ENCODE assay signal across 15 cellular contexts in genomic region chrX:140507982-140508305, GRCh38. TPM values are rescaled to one million over a fixed set of nuclear protein-coding genes. Genes with fewer than 3 reads are reported as not detected.
DNase-seq lines count a peak whose midpoint lies in the region; TF ChIP-seq lines count a peak whose summit lies in the region.
"Had no signal": no experiment of that assay in that cellular context is flagged by ENCODE, and none has a peak within 500 bp of the region (broad histone marks: within the 10 kb centered on the region; RNA-seq: fewer than 3 reads in every experiment).

No MANE protein-coding gene starts in this region.

- no peak overlapping the region for H2BK5ac ChIP-seq in mesendoderm (ENCODE audit: low read length)

- peaks cover 45% of the 10 kb centered on the region for H3K27me3 Mint-ChIP-seq in activated naive CD4-positive, alpha-beta T cell treated with anti-CD3 and anti-CD28 coated beads for 36 hours (ENCODE audit: low read depth)

- H3K9ac ChIP-seq in HUES64 (ENCODE audit: low read depth, low read length) (no peak overlapping the region), mesendoderm (ENCODE audit: low read length) (no peak overlapping the region)

- H3K23ac ChIP-seq in mesendoderm (ENCODE audit: low read length): no peak overlapping the region

- H3K56ac ChIP-seq in mesendoderm (ENCODE audit: low read length): peak overlapping the region; percentile 25

- H3K18ac ChIP-seq in mesendoderm (ENCODE audit: low read length): no peak overlapping the region

- no peak overlapping the region for H3K27ac Mint-ChIP-seq in activated naive CD4-positive, alpha-beta T cell treated with anti-CD3 and anti-CD28 coated beads for 36 hours
- H3K27ac Mint-ChIP-seq: activated naive CD8-positive, alpha-beta T cell treated with anti-CD3 and anti-CD28 coated beads, Interleukin-2, amount 10 ng/mL, durations not matched to agents 7 days and 5 days had no signal

- H3K4me2 ChIP-seq in mesendoderm (ENCODE audit: low read length): peak overlapping the region; percentile 9

- no peaks in the 10 kb centered on the region for H3K9me3 Mint-ChIP-seq in activated naive CD4-positive, alpha-beta T cell treated with anti-CD3 and anti-CD28 coated beads for 36 hours
- H3K9me3 Mint-ChIP-seq: activated naive CD8-positive, alpha-beta T cell treated with anti-CD3 and anti-CD28 coated beads, Interleukin-2, amount 10 ng/mL, durations not matched to agents 7 days and 5 days had no signal

- WGBS in HUES64: 1% methylated on average over 23 of the region's 23 CpGs
- WGBS in ectodermal cell, 2 experiments: 1% methylated on average over 23 of the region's 23 CpGs
- no CpG with 5 or more reads among the region's 23 CpGs for WGBS in mesendoderm (ENCODE audit: extremely low coverage, insufficient coverage, low lambda C conversion rate)

- H4K5ac ChIP-seq in mesendoderm (ENCODE audit: low read length): no peak overlapping the region

- no peak overlapping the region for H2BK15ac ChIP-seq in mesendoderm (replicated peaks; ENCODE audit: low read depth)

- CTCF ChIA-PET in activated naive CD4-positive, alpha-beta T cell treated with anti-CD3 and anti-CD28 coated beads for 36 hours (lab: Charles Lee): no interaction called here

- no peaks in the 10 kb centered on the region for H3K79me1 ChIP-seq in mesendoderm (ENCODE audit: low read length)

- H3K4me1 ChIP-seq in HUES64 (ENCODE audit: insufficient read depth, low read length) (0 out of 2 replicates have a peak, but pooled peaks cover 6% of the 10 kb centered on the region), ectodermal cell (ENCODE audit: control insufficient read depth, insufficient read depth, low read length) (no peaks in the 10 kb centered on the region), mesendoderm (ENCODE audit: control insufficient read depth, low read depth, low read length) (no peaks in the 10 kb centered on the region)

- peak; percentile 88 for DNase-seq in mesendoderm
- DNase-seq in LoVo (ENCODE audit: low spot score): no peak
- no peak for DNase-seq in activated naive CD4-positive, alpha-beta T cell treated with anti-CD3 and anti-CD28 coated beads for 36 hours
- no peak for DNase-seq in WERI-Rb-1
- DNase-seq in ureter (ENCODE audit: low spot score): no peak
- DNase-seq: activated naive CD8-positive, alpha-beta T cell treated with anti-CD3 and anti-CD28 coated beads, Interleukin-2, amount 10 ng/mL, durations not matched to agents 7 days and 5 days; dermis blood vessel endothelial cell; NCI-H1436; tibial artery had no signal

- no peak overlapping the region for H3K4ac ChIP-seq in mesendoderm (ENCODE audit: low read depth, low read length)

- H3K36me3 ChIP-seq in HUES64 (ENCODE audit: insufficient read depth, low read length) (no peaks in the 10 kb centered on the region), ectodermal cell (ENCODE audit: control insufficient read depth, insufficient read depth, low read length) (no peaks in the 10 kb centered on the region), mesendoderm (ENCODE audit: control insufficient read depth, insufficient read depth, low read length) (no peaks in the 10 kb centered on the region), WERI-Rb-1 (no peaks in the 10 kb centered on the region)
- H3K36me3 ChIP-seq: tibial artery had no signal

- peaks cover 93% of the 10 kb centered on the region for H3K27me3 ChIP-seq in HUES64 (ENCODE audit: insufficient read depth, low read length)
- H3K27me3 ChIP-seq in ectodermal cell (ENCODE audit: control insufficient read depth, insufficient read depth, low read length, poor library complexity, severe bottlenecking): peaks cover 89% of the 10 kb centered on the region
- H3K27me3 ChIP-seq in mesendoderm (ENCODE audit: insufficient read depth, low read length, poor library complexity): peaks cover 30% of the 10 kb centered on the region
- H3K27me3 ChIP-seq in WERI-Rb-1 (ENCODE audit: insufficient read depth, low read depth, severe bottlenecking): peaks cover 83% of the 10 kb centered on the region

- H3K4me3 Mint-ChIP-seq in activated naive CD4-positive, alpha-beta T cell treated with anti-CD3 and anti-CD28 coated beads for 36 hours: no peak overlapping the region
- H3K4me3 Mint-ChIP-seq: activated naive CD8-positive, alpha-beta T cell treated with anti-CD3 and anti-CD28 coated beads, Interleukin-2, amount 10 ng/mL, durations not matched to agents 7 days and 5 days had no signal

- intact Hi-C loops in activated naive CD4-positive, alpha-beta T cell treated with anti-CD3 and anti-CD28 coated beads for 36 hours (cut with micrococcal nuclease): no loop called here

- H2AK5ac ChIP-seq in mesendoderm (ENCODE audit: low read length): no peak overlapping the region

- no peak overlapping the region for H4K8ac ChIP-seq in mesendoderm (ENCODE audit: low read depth, low read length)

- peaks cover 8% of the 10 kb centered on the region for H3K4me1 Mint-ChIP-seq in activated naive CD4-positive, alpha-beta T cell treated with anti-CD3 and anti-CD28 coated beads for 36 hours (ENCODE audit: low read depth)

- TF ChIP-seq CTCF in 22Rv1 (IDR thresholded peaks at IDR 0.05) (peak; percentile 61), WERI-Rb-1 (IDR thresholded peaks at IDR 0.05; ENCODE audit: low read depth, low read length) (no peak)

- H3K9me3 ChIP-seq in HUES64 (ENCODE audit: insufficient read depth, low read depth, low read length) (no peaks in the 10 kb centered on the region), ectodermal cell (ENCODE audit: control insufficient read depth, low read length) (no peaks in the 10 kb centered on the region), WERI-Rb-1 (ENCODE audit: severe bottlenecking) (peaks cover 8% of the 10 kb centered on the region)

- no peaks in the 10 kb centered on the region for H3K36me3 Mint-ChIP-seq in activated naive CD4-positive, alpha-beta T cell treated with anti-CD3 and anti-CD28 coated beads for 36 hours (ENCODE audit: low read depth)
- H3K36me3 Mint-ChIP-seq: activated naive CD8-positive, alpha-beta T cell treated with anti-CD3 and anti-CD28 coated beads, Interleukin-2, amount 10 ng/mL, durations not matched to agents 7 days and 5 days had no signal

- H2BK120ac ChIP-seq in mesendoderm (ENCODE audit: low read depth, low read length): no peak overlapping the region

- H3K79me2 ChIP-seq in mesendoderm (ENCODE audit: control insufficient read depth, insufficient read depth, low read length): no peaks in the 10 kb centered on the region

- H3K4me3 ChIP-seq in HUES64 (ENCODE audit: low read length): peak overlapping the region; percentile 58
- H3K4me3 ChIP-seq in ectodermal cell (ENCODE audit: insufficient read depth, low read depth, low read length): peak overlapping the region; percentile 27
- H3K4me3 ChIP-seq in mesendoderm (ENCODE audit: low read length): no peak overlapping the region
- H3K4me3 ChIP-seq in WERI-Rb-1 (ENCODE audit: low read depth, low read length): no peak overlapping the region
- H3K4me3 ChIP-seq: tibial artery had no signal

- H3K27ac ChIP-seq in 22Rv1 (no peak overlapping the region), HUES64 (ENCODE audit: low read depth, low read length) (no peak overlapping the region), ectodermal cell (ENCODE audit: insufficient read depth, low read depth, low read length, poor library complexity, severe bottlenecking) (no peak overlapping the region), mesendoderm (ENCODE audit: low read depth, low read length) (no peak overlapping the region), WERI-Rb-1 (no peak overlapping the region)
- H3K27ac ChIP-seq: tibial artery had no signal

RNA-seq across cellular contexts. Expression of gene SOX3, which starts 3.1 kb away (rescaled TPM):
- 14.1 TPM for polyA plus RNA-seq in HUES64 (2013, experiment 1 of 2)
- 20.2 TPM for polyA plus RNA-seq in HUES64 (2013, experiment 2 of 2)
- 20.5 TPM for polyA plus RNA-seq in ectodermal cell (2013, experiment 1 of 4)
- polyA plus RNA-seq in ectodermal cell (2013, experiment 2 of 4): 21.8 TPM
- polyA plus RNA-seq in ectodermal cell (2013, experiment 3 of 4): 34.2 TPM
- polyA plus RNA-seq in ectodermal cell (2013, experiment 4 of 4): 36.2 TPM
- 6.6 TPM for polyA plus RNA-seq in mesendoderm (2013, experiment 1 of 2)
- polyA plus RNA-seq in mesendoderm (2013, experiment 2 of 2): 7.7 TPM
- total RNA-seq in activated naive CD4-positive, alpha-beta T cell treated with anti-CD3 and anti-CD28 coated beads for 36 hours: not detected
- total RNA-seq in ureter: not detected
- total RNA-seq: activated naive CD8-positive, alpha-beta T cell treated with anti-CD3 and anti-CD28 coated beads, Interleukin-2, amount 10 ng/mL, durations not matched to agents 7 days and 5 days; dermis blood vessel endothelial cell; G401; mononuclear cell; T-helper 2 cell treated with Interferon-gamma antibody and Interleukin-4, amounts not matched to agents 100 ng/mL and 5 ng/mL, for 36 hours had no signal

Comparison
In these comparisons a context has a peak if more than half of its experiments do, and no peak if none do; other contexts are left out.
1. H3K4me3 ChIP-seq: peak in HUES64 (single experiment) and ectodermal cell (single experiment); none in mesendoderm (single experiment) and WERI-Rb-1 (single experiment).